In the genomic region with DNA sequence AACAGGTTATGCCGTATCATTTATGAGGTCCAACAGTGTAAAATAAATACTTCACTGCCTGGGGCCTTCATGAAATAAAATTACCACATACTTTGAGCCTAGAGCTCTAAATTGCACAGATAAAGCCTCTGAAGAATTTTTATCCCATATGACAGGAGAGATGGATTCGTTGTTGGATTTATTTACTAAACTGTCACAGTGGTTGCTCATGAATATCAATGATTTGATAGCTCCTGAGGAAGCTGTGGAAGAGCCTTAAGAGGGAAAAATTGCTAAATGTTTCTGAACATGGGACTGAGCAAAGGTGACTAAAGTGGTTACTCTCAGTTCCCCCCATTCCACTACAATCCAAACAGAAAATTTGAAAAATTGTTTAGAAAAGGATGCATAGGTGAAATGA, we compare ENCODE assay signal across 17 cellular contexts.
A peak's percentile ranks its signal among the peaks of the same experiment; 100 is the strongest.
DNase-seq lines count a peak whose midpoint lies in the region; ATAC-seq and TF ChIP-seq lines count a peak whose summit lies in the region.
"Had no signal": no experiment of that assay in that cellular context is flagged by ENCODE, and none has a peak within 500 bp of the region (broad histone marks: within the 10 kb centered on the region; RNA-seq: fewer than 3 reads in every experiment).

No MANE protein-coding gene starts in this region.

- no peak overlapping the region for H3K4me3 ChIP-seq in PC-9
- H3K4me3 ChIP-seq: GM12878, GM23338 had no signal

- no peak for ATAC-seq in HG03469 (IDR thresholded peaks at IDR 0.05; ENCODE audit: unreplicated experiment)
- ATAC-seq: GM12878, GM23338, HCT116 had no signal

- CTCF ChIA-PET in PC-9 (lab: Charles Lee) = no interaction called here

- peaks cover 10% of the 10 kb centered on the region; the same call in 1 of the 2 replicates for H3K4me1 ChIP-seq in PC-9 (replicated peaks; ENCODE audit: insufficient read depth)

- no peaks in the 10 kb centered on the region for H3K9me3 ChIP-seq in PC-9 (ENCODE audit: insufficient read depth, low read depth)

- H3K27me3 ChIP-seq in PC-9 (ENCODE audit: insufficient read depth, low read depth) = no peaks in the 10 kb centered on the region

- no peaks in the 10 kb centered on the region for H3K79me2 ChIP-seq in PC-9 (ENCODE audit: low read depth)

- 0 out of 2 replicates have a peak overlapping the region, but pooled peaks have one; percentile 0 for H3K4me2 ChIP-seq in PC-9
- H3K4me2 ChIP-seq: GM23338 had no signal

- no peaks in the 10 kb centered on the region for H3F3A ChIP-seq in PC-9 (ENCODE audit: insufficient read depth, low read depth)

- H3K27ac ChIP-seq in PC-9 = no peak overlapping the region

- H3K9me2 ChIP-seq in PC-9 (ENCODE audit: insufficient read depth) = no peaks in the 10 kb centered on the region

- DNase-seq in DMS53 (lab: John Stamatoyannopoulos, UW) (peak; percentile 46), DMS53 treated with DMSO at 0.1 percent for 48 hours (lab: John Stamatoyannopoulos, UW; ENCODE audit: unreplicated experiment) (peak; percentile 36), PC-9 (peak in 1 of 2 experiments; percentile 70), T-helper 2 cell (no peak)
- DNase-seq in stimulated activated naive CD4-positive, alpha-beta T cell (lab: John Stamatoyannopoulos, UW) = no peak
- DNase-seq: C1 segment of cervical spinal cord; Calu3; CD4-positive, alpha-beta memory T cell; COR-L47; DMS79; EL; GDM1; H9 had no signal

- H3K36me3 ChIP-seq in PC-9 (ENCODE audit: low read depth) = no peaks in the 10 kb centered on the region

- H4K20me1 ChIP-seq in PC-9 (ENCODE audit: insufficient read depth) = no peaks in the 10 kb centered on the region

- POLR2A ChIA-PET in PC-9 (lab: Charles Lee; ENCODE audit: unreplicated experiment) = no interaction called here

- TF ChIP-seq CTCF in PC-9 (conservative IDR thresholded peaks at IDR 0.05) = no peak

- intact Hi-C loops in PC-9 (cut with micrococcal nuclease; ENCODE audit: unreplicated experiment) = no loop called here

- no peak overlapping the region for H2AFZ ChIP-seq in PC-9
- H2AFZ ChIP-seq: GM23338 had no signal

- no TSS peak for BruUV-seq in PC-9 (replicated peaks; lab: Mats Ljungman, UMichigan)

Comparison
In these comparisons a context has a peak if more than half of its experiments do, and no peak if none do; other contexts are left out.
1. DNase-seq: peak in DMS53 (single experiment) and DMS53 treated with DMSO at 0.1 percent for 48 hours (single experiment); none in T-helper 2 cell (0 of 5) and stimulated activated naive CD4-positive, alpha-beta T cell (0 of 6).